In the genomic region with DNA sequence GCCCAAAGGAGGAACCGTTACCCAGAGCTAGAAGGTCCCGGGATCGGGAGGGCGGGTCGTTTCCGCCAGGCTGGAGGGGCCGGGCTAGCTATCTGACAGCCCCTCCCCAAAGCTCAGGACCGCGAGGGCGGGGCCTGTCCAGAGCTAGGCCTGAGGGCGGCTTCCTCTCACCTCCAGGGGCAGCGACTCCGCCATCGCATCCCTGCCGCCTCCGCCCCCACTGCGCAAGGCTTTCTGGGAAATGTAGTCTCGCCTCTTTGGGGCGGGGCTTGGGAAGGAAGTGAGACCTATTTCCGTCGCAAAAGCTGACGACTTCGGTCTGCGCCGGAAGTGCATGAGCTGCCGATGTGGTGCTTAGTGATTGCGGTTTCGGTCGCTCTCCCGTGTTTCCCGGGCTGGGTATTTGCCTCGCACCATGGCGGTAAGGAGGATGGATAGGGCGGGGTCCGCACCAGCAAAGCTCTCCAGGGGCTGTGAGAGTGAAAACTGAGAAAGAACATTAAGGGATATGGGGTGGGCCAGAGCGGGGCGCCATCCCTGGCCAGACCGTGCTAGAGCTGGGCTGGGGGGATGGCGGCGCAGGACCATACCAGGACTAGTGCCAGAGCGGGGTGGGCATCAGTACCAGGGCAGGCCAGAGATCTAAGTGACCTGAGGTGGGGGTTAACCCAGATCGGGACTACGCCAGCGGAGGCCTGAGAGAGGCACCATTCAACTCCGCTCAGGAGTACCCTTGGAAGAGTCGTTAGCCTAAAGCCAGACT, we compare ENCODE assay signal across 1 cellular context.
TF ChIP-seq lines count a peak whose summit lies in the region.

A gene (plus strand): TSS at position 327 of the 763 bp plus-strand sequence. CDS start 89 bp downstream, at position 416.

TF ChIP-seq in HepG2, 621 proteins besides CTCF, POLR2A, EP300 and RAD21 (continued from another document and continues in another):
- TF ChIP-seq, protein P1, sequence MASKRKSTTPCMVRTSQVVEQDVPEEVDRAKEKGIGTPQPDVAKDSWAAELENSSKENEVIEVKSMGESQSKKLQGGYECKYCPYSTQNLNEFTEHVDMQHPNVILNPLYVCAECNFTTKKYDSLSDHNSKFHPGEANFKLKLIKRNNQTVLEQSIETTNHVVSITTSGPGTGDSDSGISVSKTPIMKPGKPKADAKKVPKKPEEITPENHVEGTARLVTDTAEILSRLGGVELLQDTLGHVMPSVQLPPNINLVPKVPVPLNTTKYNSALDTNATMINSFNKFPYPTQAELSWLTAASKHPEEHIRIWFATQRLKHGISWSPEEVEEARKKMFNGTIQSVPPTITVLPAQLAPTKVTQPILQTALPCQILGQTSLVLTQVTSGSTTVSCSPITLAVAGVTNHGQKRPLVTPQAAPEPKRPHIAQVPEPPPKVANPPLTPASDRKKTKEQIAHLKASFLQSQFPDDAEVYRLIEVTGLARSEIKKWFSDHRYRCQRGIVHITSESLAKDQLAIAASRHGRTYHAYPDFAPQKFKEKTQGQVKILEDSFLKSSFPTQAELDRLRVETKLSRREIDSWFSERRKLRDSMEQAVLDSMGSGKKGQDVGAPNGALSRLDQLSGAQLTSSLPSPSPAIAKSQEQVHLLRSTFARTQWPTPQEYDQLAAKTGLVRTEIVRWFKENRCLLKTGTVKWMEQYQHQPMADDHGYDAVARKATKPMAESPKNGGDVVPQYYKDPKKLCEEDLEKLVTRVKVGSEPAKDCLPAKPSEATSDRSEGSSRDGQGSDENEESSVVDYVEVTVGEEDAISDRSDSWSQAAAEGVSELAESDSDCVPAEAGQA (IDR thresholded peaks at IDR 0.05; ENCODE audit: low read depth), result peak; percentile 96
- TF ChIP-seq, protein P1 (CRISPR knock-in tag; IDR thresholded peaks at IDR 0.05; ENCODE audit: borderline replicate concordance), result no peak
- TF ChIP-seq TOE1 (CRISPR knock-in tag; IDR thresholded peaks at IDR 0.05) (peak; percentile 71; the same call in 1 of the 2 replicates), ATRX (CRISPR knock-in tag; IDR thresholded peaks at IDR 0.05; ENCODE audit: borderline replicate concordance) (no peak), ZNF383 (CRISPR knock-in tag; IDR thresholded peaks at IDR 0.05; ENCODE audit: borderline replicate concordance) (0 out of 2 replicates have a peak, but pooled peaks have one; percentile 73), FOXK2 (IDR thresholded peaks at IDR 0.05) (0 out of 2 replicates have a peak, but pooled peaks have one; percentile 60), ZNF547 (CRISPR knock-in tag; IDR thresholded peaks at IDR 0.05) (no peak; the same call in 1 of the 2 replicates), ZKSCAN5 (CRISPR knock-in tag; IDR thresholded peaks at IDR 0.05) (peak; percentile 88), PCBP2 (optimal IDR thresholded peaks at IDR 0.05; ENCODE audit: low read depth, low read length, poor library complexity, severe bottlenecking) (no peak), ZNF3 (CRISPR knock-in tag; IDR thresholded peaks at IDR 0.05) (0 out of 2 replicates have a peak, but pooled peaks have one; percentile 6), ZNF530 (CRISPR knock-in tag; IDR thresholded peaks at IDR 0.05; ENCODE audit: low read depth) (no peak), CCDC6 (CRISPR knock-in tag; IDR thresholded peaks at IDR 0.05) (peak; percentile 92), SMARCE1 (IDR thresholded peaks at IDR 0.05; ENCODE audit: borderline replicate concordance) (no peak), ZC3H13 (CRISPR knock-in tag; IDR thresholded peaks at IDR 0.05) (peak; percentile 86), TBP (CRISPR knock-in tag; IDR thresholded peaks at IDR 0.05) (0 out of 2 replicates have a peak, but pooled peaks have one; percentile 86), ZNF556 (CRISPR knock-in tag; IDR thresholded peaks at IDR 0.05; ENCODE audit: borderline replicate concordance) (peak; percentile 98), SALL1 (CRISPR knock-in tag; IDR thresholded peaks at IDR 0.05) (peak; percentile 91), ZNF350 (CRISPR knock-in tag; IDR thresholded peaks at IDR 0.05; ENCODE audit: borderline replicate concordance, low read depth) (peak; percentile 100), SUZ12 (IDR thresholded peaks at IDR 0.05; ENCODE audit: low read depth, low read length) (peak; percentile 86), MED1 (CRISPR knock-in tag; IDR thresholded peaks at IDR 0.05) (peak; percentile 81), ZNF615 (CRISPR knock-in tag; IDR thresholded peaks at IDR 0.05; ENCODE audit: borderline replicate concordance) (no peak), MEIS2 (CRISPR knock-in tag; IDR thresholded peaks at IDR 0.05) (peak; percentile 48)
- TF ChIP-seq, protein P2, sequence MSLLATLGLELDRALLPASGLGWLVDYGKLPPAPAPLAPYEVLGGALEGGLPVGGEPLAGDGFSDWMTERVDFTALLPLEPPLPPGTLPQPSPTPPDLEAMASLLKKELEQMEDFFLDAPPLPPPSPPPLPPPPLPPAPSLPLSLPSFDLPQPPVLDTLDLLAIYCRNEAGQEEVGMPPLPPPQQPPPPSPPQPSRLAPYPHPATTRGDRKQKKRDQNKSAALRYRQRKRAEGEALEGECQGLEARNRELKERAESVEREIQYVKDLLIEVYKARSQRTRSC (CRISPR knock-in tag; IDR thresholded peaks at IDR 0.05; ENCODE audit: low read depth), result no peak; the same call in 1 of the 2 replicates
- TF ChIP-seq, protein P3, sequence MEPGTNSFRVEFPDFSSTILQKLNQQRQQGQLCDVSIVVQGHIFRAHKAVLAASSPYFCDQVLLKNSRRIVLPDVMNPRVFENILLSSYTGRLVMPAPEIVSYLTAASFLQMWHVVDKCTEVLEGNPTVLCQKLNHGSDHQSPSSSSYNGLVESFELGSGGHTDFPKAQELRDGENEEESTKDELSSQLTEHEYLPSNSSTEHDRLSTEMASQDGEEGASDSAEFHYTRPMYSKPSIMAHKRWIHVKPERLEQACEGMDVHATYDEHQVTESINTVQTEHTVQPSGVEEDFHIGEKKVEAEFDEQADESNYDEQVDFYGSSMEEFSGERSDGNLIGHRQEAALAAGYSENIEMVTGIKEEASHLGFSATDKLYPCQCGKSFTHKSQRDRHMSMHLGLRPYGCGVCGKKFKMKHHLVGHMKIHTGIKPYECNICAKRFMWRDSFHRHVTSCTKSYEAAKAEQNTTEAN (CRISPR knock-in tag; conservative IDR thresholded peaks at IDR 0.05), result peak; percentile 82
- TF ChIP-seq, protein P4, sequence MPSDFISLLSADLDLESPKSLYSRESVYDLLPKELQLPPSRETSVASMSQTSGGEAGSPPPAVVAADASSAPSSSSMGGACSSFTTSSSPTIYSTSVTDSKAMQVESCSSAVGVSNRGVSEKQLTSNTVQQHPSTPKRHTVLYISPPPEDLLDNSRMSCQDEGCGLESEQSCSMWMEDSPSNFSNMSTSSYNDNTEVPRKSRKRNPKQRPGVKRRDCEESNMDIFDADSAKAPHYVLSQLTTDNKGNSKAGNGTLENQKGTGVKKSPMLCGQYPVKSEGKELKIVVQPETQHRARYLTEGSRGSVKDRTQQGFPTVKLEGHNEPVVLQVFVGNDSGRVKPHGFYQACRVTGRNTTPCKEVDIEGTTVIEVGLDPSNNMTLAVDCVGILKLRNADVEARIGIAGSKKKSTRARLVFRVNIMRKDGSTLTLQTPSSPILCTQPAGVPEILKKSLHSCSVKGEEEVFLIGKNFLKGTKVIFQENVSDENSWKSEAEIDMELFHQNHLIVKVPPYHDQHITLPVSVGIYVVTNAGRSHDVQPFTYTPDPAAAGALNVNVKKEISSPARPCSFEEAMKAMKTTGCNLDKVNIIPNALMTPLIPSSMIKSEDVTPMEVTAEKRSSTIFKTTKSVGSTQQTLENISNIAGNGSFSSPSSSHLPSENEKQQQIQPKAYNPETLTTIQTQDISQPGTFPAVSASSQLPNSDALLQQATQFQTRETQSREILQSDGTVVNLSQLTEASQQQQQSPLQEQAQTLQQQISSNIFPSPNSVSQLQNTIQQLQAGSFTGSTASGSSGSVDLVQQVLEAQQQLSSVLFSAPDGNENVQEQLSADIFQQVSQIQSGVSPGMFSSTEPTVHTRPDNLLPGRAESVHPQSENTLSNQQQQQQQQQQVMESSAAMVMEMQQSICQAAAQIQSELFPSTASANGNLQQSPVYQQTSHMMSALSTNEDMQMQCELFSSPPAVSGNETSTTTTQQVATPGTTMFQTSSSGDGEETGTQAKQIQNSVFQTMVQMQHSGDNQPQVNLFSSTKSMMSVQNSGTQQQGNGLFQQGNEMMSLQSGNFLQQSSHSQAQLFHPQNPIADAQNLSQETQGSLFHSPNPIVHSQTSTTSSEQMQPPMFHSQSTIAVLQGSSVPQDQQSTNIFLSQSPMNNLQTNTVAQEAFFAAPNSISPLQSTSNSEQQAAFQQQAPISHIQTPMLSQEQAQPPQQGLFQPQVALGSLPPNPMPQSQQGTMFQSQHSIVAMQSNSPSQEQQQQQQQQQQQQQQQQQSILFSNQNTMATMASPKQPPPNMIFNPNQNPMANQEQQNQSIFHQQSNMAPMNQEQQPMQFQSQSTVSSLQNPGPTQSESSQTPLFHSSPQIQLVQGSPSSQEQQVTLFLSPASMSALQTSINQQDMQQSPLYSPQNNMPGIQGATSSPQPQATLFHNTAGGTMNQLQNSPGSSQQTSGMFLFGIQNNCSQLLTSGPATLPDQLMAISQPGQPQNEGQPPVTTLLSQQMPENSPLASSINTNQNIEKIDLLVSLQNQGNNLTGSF (CRISPR knock-in tag; IDR thresholded peaks at IDR 0.05), result peak; percentile 82
- TF ChIP-seq, protein P5, sequence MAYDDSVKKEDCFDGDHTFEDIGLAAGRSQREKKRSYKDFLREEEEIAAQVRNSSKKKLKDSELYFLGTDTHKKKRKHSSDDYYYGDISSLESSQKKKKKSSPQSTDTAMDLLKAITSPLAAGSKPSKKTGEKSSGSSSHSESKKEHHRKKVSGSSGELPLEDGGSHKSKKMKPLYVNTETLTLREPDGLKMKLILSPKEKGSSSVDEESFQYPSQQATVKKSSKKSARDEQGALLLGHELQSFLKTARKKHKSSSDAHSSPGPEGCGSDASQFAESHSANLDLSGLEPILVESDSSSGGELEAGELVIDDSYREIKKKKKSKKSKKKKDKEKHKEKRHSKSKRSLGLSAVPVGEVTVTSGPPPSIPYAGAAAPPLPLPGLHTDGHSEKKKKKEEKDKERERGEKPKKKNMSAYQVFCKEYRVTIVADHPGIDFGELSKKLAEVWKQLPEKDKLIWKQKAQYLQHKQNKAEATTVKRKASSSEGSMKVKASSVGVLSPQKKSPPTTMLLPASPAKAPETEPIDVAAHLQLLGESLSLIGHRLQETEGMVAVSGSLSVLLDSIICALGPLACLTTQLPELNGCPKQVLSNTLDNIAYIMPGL (CRISPR knock-in tag; IDR thresholded peaks at IDR 0.05; ENCODE audit: borderline replicate concordance in 1 of 2, low read depth in 1 of 2), result peak; percentile 93 to 95; a peak in 3 of 4 replicates
- TF ChIP-seq, protein P6, sequence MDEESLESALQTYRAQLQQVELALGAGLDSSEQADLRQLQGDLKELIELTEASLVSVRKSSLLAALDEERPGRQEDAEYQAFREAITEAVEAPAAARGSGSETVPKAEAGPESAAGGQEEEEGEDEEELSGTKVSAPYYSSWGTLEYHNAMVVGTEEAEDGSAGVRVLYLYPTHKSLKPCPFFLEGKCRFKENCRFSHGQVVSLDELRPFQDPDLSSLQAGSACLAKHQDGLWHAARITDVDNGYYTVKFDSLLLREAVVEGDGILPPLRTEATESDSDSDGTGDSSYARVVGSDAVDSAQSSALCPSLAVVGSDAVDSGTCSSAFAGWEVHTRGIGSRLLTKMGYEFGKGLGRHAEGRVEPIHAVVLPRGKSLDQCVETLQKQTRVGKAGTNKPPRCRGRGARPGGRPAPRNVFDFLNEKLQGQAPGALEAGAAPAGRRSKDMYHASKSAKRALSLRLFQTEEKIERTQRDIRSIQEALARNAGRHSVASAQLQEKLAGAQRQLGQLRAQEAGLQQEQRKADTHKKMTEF (CRISPR knock-in tag; IDR thresholded peaks at IDR 0.05), result peak; percentile 98
